Comparison of ENCODE assay signal across 16 cellular contexts in genomic region chr2:212153923-212154322, GRCh38.
DNase-seq lines count a peak whose midpoint lies in the region; ATAC-seq, FAIRE-seq and TF ChIP-seq lines count a peak whose summit lies in the region.
"Had no signal": no experiment of that assay in that cellular context is flagged by ENCODE, and none has a peak within 500 bp of the region (broad histone marks: within the 10 kb centered on the region; RNA-seq: fewer than 3 reads in every experiment).

No MANE protein-coding gene starts in this region.

- TF ChIP-seq POLR2A in A549 (IDR thresholded peaks at IDR 0.05; ENCODE audit: low read length) = no peak

- 44% methylated on average over 2 of the region's 2 CpGs for WGBS in A549 (ENCODE audit: missing lambda C conversion rate)
- 94% methylated on average over 2 of the region's 2 CpGs for whole genome bisulfite sequencing in smooth muscle cell (ENCODE audit: low lambda C conversion rate)

- H2AFZ ChIP-seq in PC-3 (ENCODE audit: low read length) = no peak overlapping the region
- H2AFZ ChIP-seq in smooth muscle cell (ENCODE audit: low read depth) = peak overlapping the region; percentile 9
- H2AFZ ChIP-seq: GM23338 had no signal

- no peak for FAIRE-seq in A549 (lab: Jason Lieb, UNC)
- FAIRE-seq: A204.1, GM12878, GM19239, H54 had no signal

- H3K4me3 ChIP-seq in A549 = no peak overlapping the region
- no peak overlapping the region for H3K4me3 ChIP-seq in PC-3 (ENCODE audit: low read length)
- no peak overlapping the region for H3K4me3 ChIP-seq in smooth muscle cell
- H3K4me3 ChIP-seq: BLaER1, GM12878, GM23338 had no signal

- H3K79me2 ChIP-seq in PC-3 (ENCODE audit: low read length) (no peaks in the 10 kb centered on the region), smooth muscle cell (ENCODE audit: low read depth) (no peaks in the 10 kb centered on the region)

- H3K4me1 ChIP-seq in A549 (no peaks in the 10 kb centered on the region), PC-3 (ENCODE audit: insufficient read depth, low read length) (no peaks in the 10 kb centered on the region), smooth muscle cell (ENCODE audit: low read depth) (no peaks in the 10 kb centered on the region)
- H3K4me1 ChIP-seq: BLaER1 had no signal

- no peak overlapping the region for H3K4me2 ChIP-seq in A549
- no peak overlapping the region for H3K4me2 ChIP-seq in PC-3 (ENCODE audit: low read length)
- H3K4me2 ChIP-seq in smooth muscle cell = no peak overlapping the region
- H3K4me2 ChIP-seq: BLaER1, GM23338 had no signal

- CTCF ChIA-PET in A549 (lab: Yijun Ruan, JAX) = no interaction called here
- CTCF ChIA-PET in PC-3 (lab: Charles Lee) = no interaction called here

- H3F3A ChIP-seq in PC-3 (ENCODE audit: low read length, unreplicated experiment) (no peaks in the 10 kb centered on the region), smooth muscle cell (ENCODE audit: low read depth) (no peaks in the 10 kb centered on the region)

- ATAC-seq in A549 = no peak
- ATAC-seq in PC-3 = peak; percentile 15; the same call in 1 of the 2 replicates
- ATAC-seq: GM12878, GM23338 had no signal

- POLR2A ChIA-PET in A549 (lab: Yijun Ruan, JAX) = no interaction called here
- POLR2A ChIA-PET in PC-3 (lab: Charles Lee; ENCODE audit: unreplicated experiment) = no interaction called here

- H3K9ac ChIP-seq in PC-3 (ENCODE audit: low read length) = no peak overlapping the region
- H3K9ac ChIP-seq in smooth muscle cell (ENCODE audit: low read depth) = no peak overlapping the region
- H3K9ac ChIP-seq: BLaER1 had no signal

- TF ChIP-seq EP300 in A549 (IDR thresholded peaks at IDR 0.05) = no peak

- no peak overlapping the region for H3K27ac ChIP-seq in A549
- no peak overlapping the region for H3K27ac ChIP-seq in PC-3 (ENCODE audit: low read length)
- peak overlapping the region; percentile 29 for H3K27ac ChIP-seq in smooth muscle cell (ENCODE audit: low read depth)
- H3K27ac ChIP-seq: BLaER1 had no signal

- BruUV-seq in PC-3 (replicated peaks; lab: Mats Ljungman, UMichigan) = no TSS peak

- TF ChIP-seq RAD21 in A549 (conservative IDR thresholded peaks at IDR 0.05 in 1 of 2, IDR thresholded peaks at IDR 0.05 in 1 of 2) = no peak

- H3K9me2 ChIP-seq in PC-3 (replicated peaks; ENCODE audit: low read length) = no peaks in the 10 kb centered on the region

- H3K27me3 ChIP-seq in PC-3 (ENCODE audit: low read length) (no peaks in the 10 kb centered on the region), smooth muscle cell (ENCODE audit: low read depth) (no peaks in the 10 kb centered on the region)
- H3K27me3 ChIP-seq: BLaER1 had no signal

- H4K20me1 ChIP-seq in PC-3 (ENCODE audit: low read length) = no peaks in the 10 kb centered on the region
- H4K20me1 ChIP-seq in smooth muscle cell (ENCODE audit: low read depth) = no peaks in the 10 kb centered on the region
- H4K20me1 ChIP-seq: BLaER1 had no signal

- DNase-seq in A549 (ENCODE audit: low read depth in 1 of 2, low spot score in 1 of 2) (no peak), PC-3 (no peak), foreskin melanocyte (peak; percentile 55), smooth muscle cell (lab: John Stamatoyannopoulos, UW; ENCODE audit: unreplicated experiment) (no peak), AG08396 (ENCODE audit: low spot score) (no peak), NCI-H446 treated with DMSO at 0.1 percent for 48 hours (lab: John Stamatoyannopoulos, UW) (no peak)
- DNase-seq: CD4-positive, alpha-beta memory T cell; DND-41; EL; HCEC 1CT had no signal

- H3K36me3 ChIP-seq in PC-3 (ENCODE audit: low read depth, low read length) (no peaks in the 10 kb centered on the region), smooth muscle cell (ENCODE audit: low read depth) (no peaks in the 10 kb centered on the region)
- H3K36me3 ChIP-seq: BLaER1 had no signal

- intact Hi-C loops in PC-3 (cut with micrococcal nuclease) = no loop called here

- TF ChIP-seq CTCF in A549 (IDR thresholded peaks at IDR 0.05) (no peak), PC-3 (conservative IDR thresholded peaks at IDR 0.05; ENCODE audit: low read depth, low read length) (no peak), smooth muscle cell (IDR thresholded peaks at IDR 0.05; ENCODE audit: borderline replicate concordance, insufficient read depth, poor library complexity, severe bottlenecking) (no peak)

- H3K9me3 ChIP-seq in A549 (no peaks in the 10 kb centered on the region), PC-3 (ENCODE audit: low read length) (no peaks in the 10 kb centered on the region), smooth muscle cell (replicated peaks; ENCODE audit: low read depth) (no peaks in the 10 kb centered on the region)
- H3K9me3 ChIP-seq: BLaER1 had no signal

TF ChIP-seq in A549, 52 proteins besides CTCF, POLR2A, EP300 and RAD21:
- TF ChIP-seq CBX2 (IDR thresholded peaks at IDR 0.05; ENCODE audit: borderline replicate concordance, low read depth) (no peak), NFE2L2 (conservative IDR thresholded peaks at IDR 0.05; ENCODE audit: low read length) (0 out of 2 replicates have a peak, but pooled peaks have one; percentile 20), HOXB5 (CRISPR knock-in tag; IDR thresholded peaks at IDR 0.05) (no peak)
